Comparison of ENCODE assay signal across 9 cellular contexts in genomic region chr6:52155791-52156576, GRCh38. TPM values are rescaled to one million over a fixed set of nuclear protein-coding genes. Genes with fewer than 3 reads are reported as not detected.
DNase-seq lines count a peak whose midpoint lies in the region; ATAC-seq and TF ChIP-seq lines count a peak whose summit lies in the region.
"Had no signal": no experiment of that assay in that cellular context is flagged by ENCODE, and none has a peak within 500 bp of the region (broad histone marks: within the 10 kb centered on the region; RNA-seq: fewer than 3 reads in every experiment).

No MANE protein-coding gene starts in this region.

- H3K9me2 ChIP-seq in MM.1S (replicated peaks; ENCODE audit: insufficient read depth, low read length), result no peaks in the 10 kb centered on the region

- intact Hi-C loops in aorta (cut with DNase I), result no loop called here

- no peaks in the 10 kb centered on the region for H3K27me3 ChIP-seq in MM.1S (replicated peaks; ENCODE audit: insufficient read depth, low read length)
- no peaks in the 10 kb centered on the region for H3K27me3 ChIP-seq in aorta (ENCODE audit: control insufficient read depth in 1 of 2, insufficient read depth in 2 of 2, low read length in 1 of 2)

- 76 to 77% methylated on average over 7 of the region's 7 CpGs for WGBS in aorta, 2 donors

- peak overlapping the region; percentile 84 for H3K27ac ChIP-seq in MM.1S (ENCODE audit: low read length)
- no peak overlapping the region for H3K27ac ChIP-seq in aorta (ENCODE audit: low read depth in 1 of 2, low read length in 2 of 2)

- H3K9me3 ChIP-seq in MM.1S (replicated peaks; ENCODE audit: insufficient read depth, low read length), result no peaks in the 10 kb centered on the region
- no peaks in the 10 kb centered on the region for H3K9me3 ChIP-seq in aorta (ENCODE audit: control insufficient read depth, low read length)

- H3F3A ChIP-seq in MM.1S (ENCODE audit: insufficient read depth, low read length), result peaks cover 20% of the 10 kb centered on the region

- H3K9ac ChIP-seq in MM.1S (ENCODE audit: low read length), result peak overlapping the region; percentile 43; the same call in 1 of the 2 replicates

- peak; percentile 89 for ATAC-seq in GM18867 (IDR thresholded peaks at IDR 0.05; ENCODE audit: unreplicated experiment)
- ATAC-seq in HG02588 (IDR thresholded peaks at IDR 0.05; ENCODE audit: unreplicated experiment), result peak; percentile 92
- ATAC-seq in aorta (ENCODE audit: low FRiP score), result no peak
- ATAC-seq in activated CD4-positive, CD25-positive, alpha-beta regulatory T cell treated with anti-CD3 and anti-CD28 coated beads, Interleukin-2, amount 50 U/mL, for 24 hours, result no peak

- H4K20me1 ChIP-seq in MM.1S (ENCODE audit: insufficient read depth, low read length), result no peaks in the 10 kb centered on the region

- H3K4me3 ChIP-seq in MM.1S (ENCODE audit: low read length) (peak overlapping the region; percentile 20), aorta (ENCODE audit: low read length in 2 of 2) (no peak overlapping the region)

- H3K4me1 ChIP-seq in MM.1S (ENCODE audit: low read length), result peaks cover 39% of the 10 kb centered on the region
- no peaks in the 10 kb centered on the region for H3K4me1 ChIP-seq in aorta (ENCODE audit: control insufficient read depth in 1 of 2, insufficient read depth in 2 of 2, low read length in 2 of 2)

- TF ChIP-seq CTCF in MM.1S (IDR thresholded peaks at IDR 0.05; ENCODE audit: low read length), result no peak

- no peaks in the 10 kb centered on the region for H3K36me3 ChIP-seq in MM.1S (replicated peaks; ENCODE audit: insufficient read depth, low read length)
- H3K36me3 ChIP-seq in aorta (ENCODE audit: control insufficient read depth in 1 of 2, insufficient read depth in 2 of 2, low read length in 1 of 2), result no peaks in the 10 kb centered on the region

- H2AFZ ChIP-seq in MM.1S (ENCODE audit: low read length), result no peak overlapping the region

- peak; percentile 98 for DNase-seq in MM.1S
- peak; percentile 31 for DNase-seq in iPS-NIHi7 (ENCODE audit: extremely low spot score)
- no peak for DNase-seq in NCI-H1092 (lab: John Stamatoyannopoulos, UW)
- DNase-seq in aorta, result no peak
- DNase-seq in cortex of kidney (lab: John Stamatoyannopoulos, UW), result no peak

- H3K4me2 ChIP-seq in MM.1S (ENCODE audit: low read depth, low read length), result peak overlapping the region; percentile 69

- no peaks in the 10 kb centered on the region for H3K79me2 ChIP-seq in MM.1S (ENCODE audit: low read length)

RNA-seq across cellular contexts. Expression of gene IL17A, which starts 30.2 kb away (rescaled TPM):
- total RNA-seq in aorta, result not detected
- polyA plus RNA-seq in aorta, result not detected
- total RNA-seq: fibroblast of lung had no signal
- polyA plus RNA-seq: fibroblast of lung had no signal

Comparison
In these comparisons a context has a peak if more than half of its experiments do, and no peak if none do; other contexts are left out.
1. ATAC-seq: peak in GM18867 (single experiment) and HG02588 (single experiment); none in aorta (single experiment) and activated CD4-positive, CD25-positive, alpha-beta regulatory T cell treated with anti-CD3 and anti-CD28 coated beads, Interleukin-2, amount 50 U/mL, for 24 hours (0 of 2).
2. DNase-seq: peak in MM.1S (single experiment) and iPS-NIHi7 (single experiment); none in NCI-H1092 (single experiment), aorta (0 of 2) and cortex of kidney (single experiment).